In genomic region chr18:68847219-68847860, GRCh38 we compare ENCODE assay signal across 8 cellular contexts. TPM values are rescaled to one million over a fixed set of nuclear protein-coding genes. Genes with fewer than 3 reads are reported as not detected.
A peak's percentile ranks its signal among the peaks of the same experiment; 100 is the strongest.
DNase-seq lines count a peak whose midpoint lies in the region; ATAC-seq, FAIRE-seq and TF ChIP-seq lines count a peak whose summit lies in the region.

No MANE protein-coding gene starts in this region.

- H3K4me3 ChIP-seq in A549 (no peak overlapping the region), Loucy (ENCODE audit: low read length, poor library complexity, severe bottlenecking) (no peak overlapping the region), liver (ENCODE audit: low read depth in 1 of 3, low read length in 3 of 3) (no peak overlapping the region)

- H3K4me1 ChIP-seq in A549 (no peaks in the 10 kb centered on the region), Loucy (ENCODE audit: insufficient read depth, low read length, poor library complexity, severe bottlenecking) (no peaks in the 10 kb centered on the region), liver (ENCODE audit: control insufficient read depth in 4 of 4, insufficient read depth in 4 of 4, low read length in 3 of 4) (peaks cover 0 to 5% (median 2%) of the 10 kb centered on the region in 4 donors)

- in situ Hi-C loops in GM13977 (cut with MboI; ENCODE audit: low pct_unique_long_range_greater_than_20kb, low sequenced_read_pairs, unreplicated experiment) = no loop called here

- no peak for TF ChIP-seq POLR2A in A549 (IDR thresholded peaks at IDR 0.05; ENCODE audit: low read length)

- H3K79me2 ChIP-seq in Loucy (ENCODE audit: insufficient read depth, low read length) = no peaks in the 10 kb centered on the region

- no peak for ATAC-seq in A549
- no peak for ATAC-seq in GM18909 (IDR thresholded peaks at IDR 0.05; ENCODE audit: poor library complexity, unreplicated experiment)

- no peaks in the 10 kb centered on the region for H3K9me2 ChIP-seq in Loucy (replicated peaks; ENCODE audit: low read depth, low read length)

- POLR2A ChIA-PET in A549 (lab: Yijun Ruan, JAX) = no interaction called here

- H2AFZ ChIP-seq in Loucy (ENCODE audit: low read length) = no peak overlapping the region

- no peak for TF ChIP-seq EP300 in A549 (IDR thresholded peaks at IDR 0.05)

- peak; percentile 51 for TF ChIP-seq CTCF in A549 (IDR thresholded peaks at IDR 0.05)
- TF ChIP-seq CTCF in GM13977 (IDR thresholded peaks at IDR 0.05; ENCODE audit: extremely low read depth, insufficient read depth, missing control alignments) = peak; percentile 62
- TF ChIP-seq CTCF in Loucy (conservative IDR thresholded peaks at IDR 0.05; ENCODE audit: low read length) = peak; percentile 91
- peak; percentile 62 for TF ChIP-seq CTCF in liver (IDR thresholded peaks at IDR 0.05; ENCODE audit: low read depth, low read length, missing input control)

- DNase-seq in A549 (ENCODE audit: low read depth in 1 of 2, low spot score in 1 of 2) (peak in 1 of 2 experiments; percentile 21), GM13977 (ENCODE audit: low spot score) (no peak), amniotic epithelial cell (ENCODE audit: low read depth) (peak; percentile 50), GM19238 (ENCODE audit: insufficient read length, low spot score) (no peak)
- no peak for DNase-seq in activated CD4-positive, alpha-beta T cell treated with anti-CD3 and anti-CD28 coated beads, Interleukin-2, amount 50 U/mL, for 1 hour

- no peaks in the 10 kb centered on the region for H4K20me1 ChIP-seq in Loucy (ENCODE audit: insufficient read depth, low read length, poor library complexity, severe bottlenecking)

- no peaks in the 10 kb centered on the region for H3K9me3 ChIP-seq in A549
- H3K9me3 ChIP-seq in Loucy (ENCODE audit: insufficient read depth, low read depth, low read length) = no peaks in the 10 kb centered on the region
- H3K9me3 ChIP-seq in liver (ENCODE audit: control insufficient read depth in 4 of 4, low read length in 3 of 4) = no peaks in the 10 kb centered on the region

- H3K9ac ChIP-seq in Loucy (ENCODE audit: low read depth, low read length, poor library complexity, severe bottlenecking) (no peak overlapping the region), liver (ENCODE audit: low read depth in 1 of 2, low read length in 2 of 2) (no peak overlapping the region)

- CTCF ChIA-PET in A549 (lab: Yijun Ruan, JAX) = no interaction called here

- H3K36me3 ChIP-seq in Loucy (ENCODE audit: insufficient read depth, low read length) = no peaks in the 10 kb centered on the region
- H3K36me3 ChIP-seq in liver (ENCODE audit: control insufficient read depth in 4 of 4, insufficient read depth in 3 of 4, low read depth in 1 of 4, low read length in 3 of 4) = no peaks in the 10 kb centered on the region

- H3K27ac ChIP-seq in A549 = no peak overlapping the region
- no peak overlapping the region for H3K27ac ChIP-seq in liver (ENCODE audit: low read depth in 1 of 2, low read length in 2 of 2)

- H3K4me2 ChIP-seq in A549 (no peak overlapping the region), Loucy (ENCODE audit: low read depth, low read length, poor library complexity, severe bottlenecking) (no peak overlapping the region)

- 14% methylated on average over 3 of the region's 3 CpGs for WGBS in A549 (ENCODE audit: missing lambda C conversion rate)
- WGBS in liver = 33% methylated on average over 3 of the region's 3 CpGs

- H3K27me3 ChIP-seq in Loucy (ENCODE audit: insufficient read depth, low read length, poor library complexity, severe bottlenecking) (no peaks in the 10 kb centered on the region), liver (ENCODE audit: control insufficient read depth in 4 of 4, insufficient read depth in 4 of 4, low read length in 3 of 4) (no peaks in the 10 kb centered on the region)

- TF ChIP-seq RAD21 in A549 (conservative IDR thresholded peaks at IDR 0.05 in 1 of 2, IDR thresholded peaks at IDR 0.05 in 1 of 2) (peak; percentile 68 to 69), liver (IDR thresholded peaks at IDR 0.05) (peak; percentile 84 to 87)

- no peaks in the 10 kb centered on the region for H3F3A ChIP-seq in Loucy (ENCODE audit: low read depth)

- no peak for FAIRE-seq in A549 (lab: Jason Lieb, UNC)

TF ChIP-seq in A549, 52 proteins besides CTCF, POLR2A, EP300 and RAD21:
- no peak for TF ChIP-seq CHD4 (IDR thresholded peaks at IDR 0.05; ENCODE audit: borderline replicate concordance)
- peak; percentile 38; the same call in 2 of the 3 replicates for TF ChIP-seq SMC3 (IDR thresholded peaks at IDR 0.05)

TF ChIP-seq in liver, 16 proteins besides CTCF, POLR2A, EP300 and RAD21:
- TF ChIP-seq YY1 (IDR thresholded peaks at IDR 0.05) (no peak), SP1 (IDR thresholded peaks at IDR 0.05) (no peak), ATF3 (IDR thresholded peaks at IDR 0.05) (no peak)

RNA-seq across cellular contexts. Expression of gene CCDC102B, which starts 49.5 kb away (rescaled TPM):
- polyA plus RNA-seq in A549 (2011; rRNA removed) (1.2 and 1.6 TPM in 2 replicates), A549 (2017; fragmentation: RNase III; extraction: RNeasy Plus Mini Kit Qiagen cat#74134 plus additional on column Dnase treatment) (0.58 to 1.4 TPM (median 1.2 TPM) in 3 replicates), liver (1 to 10 TPM in 1 of 2 donors, under 1 TPM in 1; 0.54 to 2.0 TPM)
- 0.79 and 0.89 TPM in 2 replicates for polyA plus RNA-seq in A549 (2012; cell fraction: cytosol; rRNA removed)
- 0.40 and 0.42 TPM in 2 replicates for polyA plus RNA-seq in A549 (2012; cell fraction: nucleus; rRNA removed)
- polyA minus RNA-seq in A549 (2011; rRNA and poly(A)+ RNA removed) = 0.29 and 0.44 TPM in 2 replicates
- total RNA-seq in liver = 1 to 10 TPM in 1 of 2 donors, under 1 TPM in 1; 0.89 to 4.5 TPM
